16 cellular contexts compared by ENCODE assay signal in genomic region chr20:50574108-50574507, GRCh38.
A peak's percentile ranks its signal among the peaks of the same experiment; 100 is the strongest.
DNase-seq lines count a peak whose midpoint lies in the region; ATAC-seq and TF ChIP-seq lines count a peak whose summit lies in the region.
"Had no signal": no experiment of that assay in that cellular context is flagged by ENCODE, and none has a peak within 500 bp of the region (broad histone marks: within the 10 kb centered on the region; RNA-seq: fewer than 3 reads in every experiment).

No MANE protein-coding gene starts in this region.

- no peak overlapping the region for H3K23ac ChIP-seq in H9 (ENCODE audit: insufficient read length, low read depth, low read length)

- no peak overlapping the region for H3K14ac ChIP-seq in H9 (ENCODE audit: insufficient read depth, low read length)

- H3K27ac ChIP-seq in H9 (ENCODE audit: insufficient read length, low read depth, low read length), result no peak overlapping the region
- peak overlapping the region; percentile 76 to 81 for H3K27ac ChIP-seq in ascending aorta
- H3K27ac ChIP-seq in gastrocnemius medialis, result peak overlapping the region; percentile 89 to 96 (median 94)
- peak overlapping the region in 2 of 4 donors; percentile 58 to 64 for H3K27ac ChIP-seq in gastroesophageal sphincter
- H3K27ac ChIP-seq: WERI-Rb-1 had no signal

- H3K56ac ChIP-seq in H9 (ENCODE audit: insufficient read length, low read depth, low read length), result no peak overlapping the region

- no peak for TF ChIP-seq CTCF in H9 (conservative IDR thresholded peaks at IDR 0.05)
- no peak for TF ChIP-seq CTCF in ascending aorta (IDR thresholded peaks at IDR 0.05)
- TF ChIP-seq CTCF in gastrocnemius medialis (IDR thresholded peaks at IDR 0.05 in 4 of 5, conservative IDR thresholded peaks at IDR 0.05 in 1 of 5), result no peak
- TF ChIP-seq CTCF in gastroesophageal sphincter (IDR thresholded peaks at IDR 0.05), result no peak

- intact Hi-C loops in ascending aorta (cut with DNase I) (no loop called here), gastrocnemius medialis (cut with DNase I; ENCODE audit: low total_unique reads) (loop anchor here (10.0 kb wide), 1 partner anchor 269 kb away; no protein-coding TSS in a partner anchor)

- peaks cover 48% of the 10 kb centered on the region for H3K4me1 Mint-ChIP-seq in activated naive CD4-positive, alpha-beta T cell treated with anti-CD3 and anti-CD28 coated beads, Interleukin-2, amount 50 U/mL, for 24 hours
- peaks cover 2 to 5% of the 10 kb centered on the region in 2 experiments; a peak in 3 of 4 replicates for H3K4me1 Mint-ChIP-seq in H9

- no peaks in the 10 kb centered on the region for H3K27me3 Mint-ChIP-seq in activated naive CD4-positive, alpha-beta T cell treated with anti-CD3 and anti-CD28 coated beads, Interleukin-2, amount 50 U/mL, for 24 hours
- H3K27me3 Mint-ChIP-seq in H9 (ENCODE audit: low read depth), result no peaks in the 10 kb centered on the region
- H3K27me3 Mint-ChIP-seq: CD4-positive, alpha-beta memory T cell had no signal

- no peak for DNase-seq in activated naive CD4-positive, alpha-beta T cell treated with anti-CD3 and anti-CD28 coated beads, Interleukin-2, amount 50 U/mL, for 72 hours (ENCODE audit: low spot score in 2 of 2)
- DNase-seq in H9 (peak; percentile 11), ascending aorta (ENCODE audit: low spot score in 2 of 2) (peak in 1 of 2 donors; percentile 58), gastrocnemius medialis (peak in 1 of 2 donors; percentile 13), COR-L47 (lab: John Stamatoyannopoulos, UW) (no peak)
- DNase-seq: CD4-positive, alpha-beta memory T cell; NCI-H1694; NCI-H774; posterior cingulate gyrus; stimulated activated CD4-positive, alpha-beta T cell treated with anti-CD3 and anti-CD28 coated beads, Interleukin-4, amount 100 ng/mL, for 1 hour; T-helper 2 cell; WERI-Rb-1 had no signal

- no peak overlapping the region for H3K4me3 ChIP-seq in ascending aorta
- H3K4me3 ChIP-seq in gastrocnemius medialis, result no peak overlapping the region
- no peak overlapping the region for H3K4me3 ChIP-seq in gastroesophageal sphincter
- H3K4me3 ChIP-seq: smooth muscle cell had no signal

- no peaks in the 10 kb centered on the region for H3K4me1 ChIP-seq in H9 (ENCODE audit: insufficient read depth, low read length)
- peaks cover 12 to 23% of the 10 kb centered on the region in 2 donors for H3K4me1 ChIP-seq in ascending aorta
- H3K4me1 ChIP-seq in gastrocnemius medialis, result peaks cover 82 to 85% of the 10 kb centered on the region in 2 donors
- peaks cover 3 to 72% (median 16%) of the 10 kb centered on the region in 3 donors for H3K4me1 ChIP-seq in gastroesophageal sphincter

- H3K9me3 ChIP-seq in H9 (ENCODE audit: control insufficient read depth, low read depth, low read length) (no peaks in the 10 kb centered on the region), ascending aorta (no peaks in the 10 kb centered on the region), gastrocnemius medialis (no peaks in the 10 kb centered on the region), gastroesophageal sphincter (no peaks in the 10 kb centered on the region)

- no peak overlapping the region for H2BK5ac ChIP-seq in H9 (ENCODE audit: insufficient read length, low read length)

- in situ Hi-C loops in gastrocnemius medialis (cut with MboI; ENCODE audit: low sequenced_read_pairs in 4 of 4), result loop anchor here (5.0 to 10.0 kb wide), 3 partner anchors 62 to 109 kb away; partner anchors contain the start of gene PTPN1 (in 2 of the 4)

- no peak overlapping the region for H3K4ac ChIP-seq in H9 (ENCODE audit: low read depth, low read length)

- H2AFZ ChIP-seq in H9 (ENCODE audit: low read length), result no peak overlapping the region

- H4K8ac ChIP-seq in H9 (replicated peaks; ENCODE audit: insufficient read length, low read depth, low read length), result no peak overlapping the region

- no peaks in the 10 kb centered on the region for H3K79me1 ChIP-seq in H9 (ENCODE audit: insufficient read depth, low read depth, low read length, poor library complexity, severe bottlenecking)

- H3K27me3 ChIP-seq in H9 (ENCODE audit: insufficient read depth, low read length), result no peaks in the 10 kb centered on the region
- no peaks in the 10 kb centered on the region for H3K27me3 ChIP-seq in ascending aorta
- H3K27me3 ChIP-seq in gastrocnemius medialis, result no peaks in the 10 kb centered on the region
- no peaks in the 10 kb centered on the region for H3K27me3 ChIP-seq in gastroesophageal sphincter

- H3K36me3 ChIP-seq in ascending aorta (peaks cover 39 to 47% of the 10 kb centered on the region in 2 donors), gastrocnemius medialis (peaks cover 0 to 37% of the 10 kb centered on the region in 2 donors), gastroesophageal sphincter (peaks cover 0 to 57% of the 10 kb centered on the region in 2 donors)

- TF ChIP-seq POLR2A in gastrocnemius medialis (IDR thresholded peaks at IDR 0.05), result no peak
- TF ChIP-seq POLR2A in gastroesophageal sphincter (IDR thresholded peaks at IDR 0.05), result no peak

- no peak overlapping the region for H2BK12ac ChIP-seq in H9 (ENCODE audit: insufficient read length, low read depth, low read length)

- no peaks in the 10 kb centered on the region for H3K9me3 Mint-ChIP-seq in activated naive CD4-positive, alpha-beta T cell treated with anti-CD3 and anti-CD28 coated beads, Interleukin-2, amount 50 U/mL, for 24 hours
- H3K9me3 Mint-ChIP-seq in activated naive CD4-positive, alpha-beta T cell treated with anti-CD3 and anti-CD28 coated beads, Interleukin-2, amount 50 U/mL, for 72 hours, result no peaks in the 10 kb centered on the region
- H3K9me3 Mint-ChIP-seq in H9, result no peaks in the 10 kb centered on the region

- H2BK20ac ChIP-seq in H9 (ENCODE audit: low read depth, low read length, poor library complexity, severe bottlenecking), result no peak overlapping the region

- H2BK15ac ChIP-seq in H9 (ENCODE audit: low read depth, low read length), result no peak overlapping the region

- peak overlapping the region; percentile 81 for H3K27ac Mint-ChIP-seq in activated naive CD4-positive, alpha-beta T cell treated with anti-CD3 and anti-CD28 coated beads, Interleukin-2, amount 50 U/mL, for 24 hours
- peak overlapping the region in 1 of 2 donors; percentile 65 for H3K27ac Mint-ChIP-seq in activated naive CD4-positive, alpha-beta T cell treated with anti-CD3 and anti-CD28 coated beads, Interleukin-2, amount 50 U/mL, for 72 hours
- H3K27ac Mint-ChIP-seq in H9, result no peak overlapping the region; a peak in 1 of 7 replicates

- ATAC-seq in activated naive CD4-positive, alpha-beta T cell treated with anti-CD3 and anti-CD28 coated beads, Interleukin-2, amount 50 U/mL, for 72 hours, result no peak
- ATAC-seq in gastrocnemius medialis (no peak), GM21390 (IDR thresholded peaks at IDR 0.05; ENCODE audit: unreplicated experiment) (no peak), gastroesophageal sphincter (no peak)

- no peak overlapping the region for H4K91ac ChIP-seq in H9 (ENCODE audit: insufficient read length, low read depth, low read length)

- no peak overlapping the region for H3K4me2 ChIP-seq in H9 (ENCODE audit: insufficient read depth, insufficient read length, low read length)
- H3K4me2 ChIP-seq: smooth muscle cell had no signal

- H3T11ph ChIP-seq in H9 (ENCODE audit: low read length), result no peak overlapping the region

- H2BK120ac ChIP-seq in H9 (ENCODE audit: low read depth, low read length, poor library complexity, severe bottlenecking), result no peak overlapping the region

- no peak for TF ChIP-seq EP300 in gastroesophageal sphincter (IDR thresholded peaks at IDR 0.05)

- no peak overlapping the region for H3K18ac ChIP-seq in H9 (ENCODE audit: insufficient read length, low read depth, low read length)

- H3K9ac ChIP-seq in H9 (ENCODE audit: extremely low read depth, insufficient read length, low read length), result no peak overlapping the region

- H3K79me2 ChIP-seq in H9 (ENCODE audit: insufficient read depth, low read length), result no peaks in the 10 kb centered on the region

- no peak overlapping the region for H4K5ac ChIP-seq in H9 (ENCODE audit: insufficient read length, low read depth, low read length)

- H2AK5ac ChIP-seq in H9 (ENCODE audit: insufficient read length, low read length), result no peak overlapping the region

- no peaks in the 10 kb centered on the region for H3K23me2 ChIP-seq in H9 (ENCODE audit: insufficient read length, low read depth, low read length, poor library complexity, severe bottlenecking)

- H3K36me3 Mint-ChIP-seq in activated naive CD4-positive, alpha-beta T cell treated with anti-CD3 and anti-CD28 coated beads, Interleukin-2, amount 50 U/mL, for 24 hours, result peaks cover 16% of the 10 kb centered on the region
- H3K36me3 Mint-ChIP-seq in activated naive CD4-positive, alpha-beta T cell treated with anti-CD3 and anti-CD28 coated beads, Interleukin-2, amount 50 U/mL, for 72 hours, result peaks cover 14 to 56% of the 10 kb centered on the region in 2 donors
- H3K36me3 Mint-ChIP-seq in H9 (ENCODE audit: insufficient read depth in 1 of 3, low read depth in 3 of 3), result peaks cover 16 to 47% (median 45%) of the 10 kb centered on the region in 3 experiments; a peak in 6 of 7 replicates

- H3K4me3 Mint-ChIP-seq in activated naive CD4-positive, alpha-beta T cell treated with anti-CD3 and anti-CD28 coated beads, Interleukin-2, amount 50 U/mL, for 24 hours, result no peak overlapping the region
- no peak overlapping the region for H3K4me3 Mint-ChIP-seq in H9
- H3K4me3 Mint-ChIP-seq: CD4-positive, alpha-beta memory T cell had no signal

- no CpG with 5 or more reads among the region's 9 CpGs for WGBS in H9 (ENCODE audit: extremely low coverage, insufficient read length, low lambda C conversion rate)
- 93% methylated on average over 6 of the region's 9 CpGs; no CpG with 5 or more reads in 1 of the 2 donors for WGBS in gastroesophageal sphincter (ENCODE audit: low coverage in 1 of 2), 2 donors

- H4K20me1 ChIP-seq in H9 (ENCODE audit: control insufficient read depth, insufficient read depth, insufficient read length), result no peaks in the 10 kb centered on the region
